In the genomic region with DNA sequence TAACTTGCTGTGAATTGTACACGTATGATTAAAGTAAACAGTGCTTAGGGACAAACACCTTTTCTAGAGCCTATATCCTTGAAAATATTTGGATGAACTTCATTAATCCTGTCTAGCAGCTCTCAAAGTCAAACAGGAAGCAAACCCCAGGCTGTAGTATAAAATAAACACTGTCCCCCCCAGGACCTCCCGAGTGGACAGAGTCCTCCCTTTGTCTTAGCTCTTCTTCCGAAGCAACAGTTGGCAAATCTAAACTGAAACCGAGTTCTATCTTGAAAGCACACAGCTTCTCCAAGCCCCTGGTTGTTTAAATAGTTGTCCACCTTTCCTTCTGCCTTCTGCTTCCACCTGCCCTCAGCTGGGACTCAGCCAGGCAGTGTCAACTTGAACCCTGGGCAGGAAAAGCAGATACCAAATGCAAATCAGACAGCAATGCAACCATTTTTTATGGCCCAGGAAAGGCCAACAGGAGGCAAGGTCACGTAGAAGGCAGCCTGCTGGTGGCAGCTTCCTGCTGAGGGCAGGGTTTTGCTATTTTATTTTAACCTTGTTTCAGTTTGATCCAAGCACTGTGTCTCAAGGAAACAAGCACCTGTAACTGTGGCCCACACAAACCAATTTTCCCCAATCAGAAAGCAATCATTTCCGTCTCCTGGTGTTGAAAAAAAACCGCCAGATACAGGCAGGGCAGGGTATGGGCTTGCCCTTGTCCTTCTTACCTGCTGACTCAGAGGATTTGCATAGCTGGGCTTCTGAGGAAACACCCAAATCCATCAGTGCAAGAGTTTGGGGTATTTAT, we compare ENCODE assay signal across 10 cellular contexts.
DNase-seq lines count a peak whose midpoint lies in the region; ATAC-seq and TF ChIP-seq lines count a peak whose summit lies in the region.
"Had no signal": no experiment of that assay in that cellular context is flagged by ENCODE, and none has a peak within 500 bp of the region (broad histone marks: within the 10 kb centered on the region; RNA-seq: fewer than 3 reads in every experiment).

No MANE protein-coding gene starts in this region.

- POLR2A ChIA-PET in PC-3 (lab: Charles Lee; ENCODE audit: unreplicated experiment) = no interaction called here
- POLR2A ChIA-PET in CD8-positive, alpha-beta T cell (lab: Charles Lee) = no interaction called here

- H3K9ac ChIP-seq in MM.1S (ENCODE audit: low read length) (peak overlapping the region; percentile 40; the same call in 1 of the 2 replicates), PC-3 (ENCODE audit: low read length) (no peak overlapping the region)

- no peaks in the 10 kb centered on the region for H3K79me2 ChIP-seq in MM.1S (ENCODE audit: low read length)
- no peaks in the 10 kb centered on the region for H3K79me2 ChIP-seq in PC-3 (ENCODE audit: low read length)

- H3K9me3 Mint-ChIP-seq in CD8-positive, alpha-beta T cell = no peaks in the 10 kb centered on the region

- no peaks in the 10 kb centered on the region for H3K9me3 ChIP-seq in MM.1S (replicated peaks; ENCODE audit: insufficient read depth, low read length)
- H3K9me3 ChIP-seq in esophagus squamous epithelium = no peaks in the 10 kb centered on the region
- H3K9me3 ChIP-seq in PC-3 (ENCODE audit: low read length) = no peaks in the 10 kb centered on the region
- H3K9me3 ChIP-seq in CD8-positive, alpha-beta T cell (ENCODE audit: low read length) = no peaks in the 10 kb centered on the region

- H3K27ac Mint-ChIP-seq in CD8-positive, alpha-beta T cell = no peak overlapping the region

- TF ChIP-seq CTCF in MM.1S (IDR thresholded peaks at IDR 0.05; ENCODE audit: low read length) (no peak), esophagus squamous epithelium (IDR thresholded peaks at IDR 0.05) (no peak), PC-3 (conservative IDR thresholded peaks at IDR 0.05; ENCODE audit: low read depth, low read length) (no peak)
- TF ChIP-seq CTCF in CD8-positive, alpha-beta T cell (IDR thresholded peaks at IDR 0.05) = no peak

- H3K27me3 ChIP-seq in MM.1S (replicated peaks; ENCODE audit: insufficient read depth, low read length) (no peaks in the 10 kb centered on the region), esophagus squamous epithelium (no peaks in the 10 kb centered on the region), PC-3 (ENCODE audit: low read length) (peaks cover 49% of the 10 kb centered on the region)
- no peaks in the 10 kb centered on the region for H3K27me3 ChIP-seq in CD8-positive, alpha-beta T cell (ENCODE audit: insufficient read depth, low read length)

- no peak for TF ChIP-seq POLR2A in esophagus squamous epithelium (IDR thresholded peaks at IDR 0.05)

- H3K4me1 Mint-ChIP-seq in CD8-positive, alpha-beta T cell (ENCODE audit: low read depth) = no peaks in the 10 kb centered on the region

- no peak overlapping the region for H3K4me3 Mint-ChIP-seq in CD8-positive, alpha-beta T cell

- peak overlapping the region; percentile 68 for H2AFZ ChIP-seq in MM.1S (ENCODE audit: low read length)
- H2AFZ ChIP-seq in PC-3 (ENCODE audit: low read length) = no peak overlapping the region

- H4K20me1 ChIP-seq in MM.1S (ENCODE audit: insufficient read depth, low read length) = no peaks in the 10 kb centered on the region
- no peaks in the 10 kb centered on the region for H4K20me1 ChIP-seq in PC-3 (ENCODE audit: low read length)

- peak overlapping the region; percentile 61 for H3K4me3 ChIP-seq in MM.1S (ENCODE audit: low read length)
- no peak overlapping the region for H3K4me3 ChIP-seq in esophagus squamous epithelium
- no peak overlapping the region for H3K4me3 ChIP-seq in PC-3 (ENCODE audit: low read length)
- H3K4me3 ChIP-seq in CD8-positive, alpha-beta T cell (ENCODE audit: low read depth, low read length) = no peak overlapping the region

- CTCF ChIA-PET in PC-3 (lab: Charles Lee) = no interaction called here
- CTCF ChIA-PET in CD8-positive, alpha-beta T cell (lab: Charles Lee) = no interaction called here

- H3F3A ChIP-seq in MM.1S (ENCODE audit: insufficient read depth, low read length) (peaks cover 14% of the 10 kb centered on the region), PC-3 (ENCODE audit: low read length, unreplicated experiment) (no peaks in the 10 kb centered on the region)

- ATAC-seq in GM18519 (IDR thresholded peaks at IDR 0.05; ENCODE audit: low FRiP score, unreplicated experiment) (peak; percentile 48), GM21619 (IDR thresholded peaks at IDR 0.05; ENCODE audit: unreplicated experiment) (peak; percentile 75), PC-3 (no peak)
- no peak for ATAC-seq in CD8-positive, alpha-beta T cell

- intact Hi-C loops in esophagus squamous epithelium (cut with DNase I) (no loop called here), PC-3 (cut with micrococcal nuclease) (no loop called here)
- intact Hi-C loops in CD8-positive, alpha-beta T cell (cut with DNase I, micrococcal nuclease) = no loop called here

- 21 to 36% methylated on average over 7 of the region's 7 CpGs for WGBS in esophagus squamous epithelium, 2 donors

- peak; percentile 75 for DNase-seq in MM.1S
- no peak for DNase-seq in esophagus squamous epithelium (lab: John Stamatoyannopoulos, UW)
- no peak for DNase-seq in pons (ENCODE audit: low spot score)
- no peak for DNase-seq in PC-3
- DNase-seq in CD8-positive, alpha-beta T cell = no peak
- DNase-seq in hypothalamus (lab: John Stamatoyannopoulos, UW) = no peak
- DNase-seq: dermis blood vessel endothelial cell, mesenchymal stem cell had no signal

- no TSS peak for BruUV-seq in PC-3 (replicated peaks; lab: Mats Ljungman, UMichigan)

- H3K27ac ChIP-seq in MM.1S (ENCODE audit: low read length) (peak overlapping the region; percentile 59; the same call in 1 of the 2 replicates), esophagus squamous epithelium (peak overlapping the region; percentile 8 to 51 (median 26)), PC-3 (ENCODE audit: low read length) (no peak overlapping the region)
- H3K27ac ChIP-seq in CD8-positive, alpha-beta T cell (ENCODE audit: low read depth, low read length) = no peak overlapping the region

- peaks cover 7% of the 10 kb centered on the region for H3K27me3 Mint-ChIP-seq in CD8-positive, alpha-beta T cell (ENCODE audit: low read depth)

- H3K4me1 ChIP-seq in MM.1S (ENCODE audit: low read length) (peaks cover 27% of the 10 kb centered on the region; the same call in 1 of the 2 replicates), esophagus squamous epithelium (peaks cover 12 to 33% (median 18%) of the 10 kb centered on the region in 3 donors), PC-3 (ENCODE audit: insufficient read depth, low read length) (no peaks in the 10 kb centered on the region)
- H3K4me1 ChIP-seq in CD8-positive, alpha-beta T cell (ENCODE audit: insufficient read depth, low read length) = no peaks in the 10 kb centered on the region

- no peaks in the 10 kb centered on the region for H3K36me3 Mint-ChIP-seq in CD8-positive, alpha-beta T cell

- H3K36me3 ChIP-seq in MM.1S (replicated peaks; ENCODE audit: insufficient read depth, low read length) (no peaks in the 10 kb centered on the region), esophagus squamous epithelium (no peaks in the 10 kb centered on the region), PC-3 (ENCODE audit: low read depth, low read length) (no peaks in the 10 kb centered on the region)
- no peaks in the 10 kb centered on the region for H3K36me3 ChIP-seq in CD8-positive, alpha-beta T cell (ENCODE audit: insufficient read depth, low read length)

- peak overlapping the region; percentile 94 for H3K4me2 ChIP-seq in MM.1S (ENCODE audit: low read depth, low read length)
- no peak overlapping the region; the same call in 1 of the 2 replicates for H3K4me2 ChIP-seq in PC-3 (ENCODE audit: low read length)

- H3K9me2 ChIP-seq in MM.1S (replicated peaks; ENCODE audit: insufficient read depth, low read length) = no peaks in the 10 kb centered on the region
- H3K9me2 ChIP-seq in PC-3 (replicated peaks; ENCODE audit: low read length) = no peaks in the 10 kb centered on the region

Comparison
In these comparisons a context has a peak if more than half of its experiments do, and no peak if none do; other contexts are left out.
1. ATAC-seq: peak in GM18519 (single experiment) and GM21619 (single experiment); none in PC-3 (single experiment) and CD8-positive, alpha-beta T cell (single experiment).
2. H3K27ac ChIP-seq: peak in MM.1S (single experiment) and esophagus squamous epithelium (4 of 4); none in PC-3 (single experiment) and CD8-positive, alpha-beta T cell (single experiment).